In the genomic region with DNA sequence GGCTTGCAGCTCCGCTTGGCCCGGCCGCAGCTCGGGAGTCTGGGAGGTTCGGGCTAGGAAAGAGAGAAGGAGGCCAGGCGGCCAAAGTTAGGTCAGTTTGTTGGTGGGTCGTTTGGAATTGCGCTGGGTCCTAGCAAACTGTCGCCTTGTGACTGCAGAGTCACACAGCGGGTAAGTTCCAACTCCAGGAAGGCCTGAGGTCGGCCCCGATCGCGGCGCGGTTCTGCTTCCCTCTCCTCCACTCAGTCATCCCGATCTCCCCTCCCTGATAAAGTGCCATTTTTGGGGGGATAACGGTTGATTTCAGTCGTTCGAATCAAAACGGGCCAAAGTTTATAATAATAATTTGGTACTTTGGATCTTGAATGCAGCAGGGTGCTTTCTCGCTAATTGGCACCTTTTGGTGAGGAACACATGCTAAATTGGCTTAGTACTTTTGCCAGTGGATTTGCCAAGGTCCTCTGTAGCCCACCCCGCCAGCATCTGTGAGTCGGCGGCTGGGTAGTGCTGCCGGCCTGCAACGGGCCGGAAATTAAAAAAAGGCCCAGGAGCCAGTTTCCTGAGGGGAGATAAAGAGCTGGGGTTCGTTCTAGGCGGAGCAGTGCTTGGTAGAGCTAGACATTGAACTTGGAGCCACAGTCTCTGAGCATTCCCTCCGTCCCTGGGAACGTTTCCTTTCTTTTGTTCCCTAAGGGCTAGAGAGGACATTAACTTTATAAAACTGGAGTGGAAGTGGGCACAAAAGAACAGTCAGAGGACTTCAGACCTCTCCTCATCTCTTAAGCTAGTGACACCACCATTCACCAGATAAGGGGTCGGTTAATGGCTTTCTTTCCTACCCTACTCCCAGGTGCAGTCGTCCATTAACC, we compare ENCODE assay signal across 8 cellular contexts. TPM values are rescaled to one million over a fixed set of nuclear protein-coding genes. Genes with fewer than 3 reads are reported as not detected.
DNase-seq lines count a peak whose midpoint lies in the region; ATAC-seq and TF ChIP-seq lines count a peak whose summit lies in the region.

No MANE protein-coding gene starts in this region.

- DNase-seq in AG20443 (ENCODE audit: low spot score) (peak; percentile 45), ascending aorta (ENCODE audit: low spot score in 2 of 2) (peak in 1 of 2 donors; percentile 64), iPS-NIHi7 (ENCODE audit: extremely low spot score) (peak; percentile 32), HPDE6-E6E7 (ENCODE audit: extremely low spot score) (no peak), Ammon's horn (ENCODE audit: low spot score) (no peak)
- DNase-seq in stimulated activated CD4-positive, alpha-beta T cell treated with anti-CD3 and anti-CD28 coated beads, Interleukin-1b, Interleukin-23, amount 100 ng/mL, for 48 hours = peak; percentile 14

- no peak overlapping the region for H2AFZ ChIP-seq in OCI-LY1 (ENCODE audit: low read length)

- H3K9me3 ChIP-seq in OCI-LY1 (ENCODE audit: low read length) = no peaks in the 10 kb centered on the region
- H3K9me3 ChIP-seq in ascending aorta = no peaks in the 10 kb centered on the region

- H3K27ac ChIP-seq in OCI-LY1 (ENCODE audit: low read depth, low read length, poor library complexity, severe bottlenecking) (peak overlapping the region; percentile 22), ascending aorta (peak overlapping the region; percentile 86 to 91)

- peak overlapping the region; percentile 86 for H3K9ac ChIP-seq in OCI-LY1 (ENCODE audit: low read length)

- H3K27me3 ChIP-seq in OCI-LY1 (ENCODE audit: insufficient read depth, low read length) (no peaks in the 10 kb centered on the region), ascending aorta (no peaks in the 10 kb centered on the region)

- peaks cover 19% of the 10 kb centered on the region for H3K36me3 ChIP-seq in OCI-LY1 (ENCODE audit: insufficient read depth, low read length)
- no peaks in the 10 kb centered on the region for H3K36me3 ChIP-seq in ascending aorta

- 0 out of 2 replicates have a peak, but pooled peaks cover 2% of the 10 kb centered on the region for H4K20me1 ChIP-seq in OCI-LY1 (ENCODE audit: insufficient read depth, low read length)

- ATAC-seq in GM19372 (IDR thresholded peaks at IDR 0.05; ENCODE audit: low read depth, unreplicated experiment) = peak; percentile 21

- peak overlapping the region; percentile 79 for H3K4me2 ChIP-seq in OCI-LY1 (ENCODE audit: low read length)

- peaks cover 58% of the 10 kb centered on the region for H3K79me2 ChIP-seq in OCI-LY1 (ENCODE audit: insufficient read depth, low read length)

- H3F3A ChIP-seq in OCI-LY1 (ENCODE audit: insufficient read depth, low read length) = no peaks in the 10 kb centered on the region

- H3K4me1 ChIP-seq in OCI-LY1 (ENCODE audit: insufficient read depth, low read length, severe bottlenecking) (peaks cover 43% of the 10 kb centered on the region), ascending aorta (peaks cover 4 to 19% of the 10 kb centered on the region in 2 donors)

- H3K4me3 ChIP-seq in OCI-LY1 (ENCODE audit: low read depth, low read length, poor library complexity, severe bottlenecking) (peak overlapping the region; percentile 75), ascending aorta (peak overlapping the region; percentile 79 to 86)

- no peaks in the 10 kb centered on the region for H3K9me2 ChIP-seq in OCI-LY1 (ENCODE audit: low read depth, low read length)

- intact Hi-C loops in ascending aorta (cut with DNase I) = loop anchor here (2.0 kb wide), 1 partner anchor 60 kb away; no protein-coding TSS in a partner anchor

- TF ChIP-seq CTCF in OCI-LY1 (IDR thresholded peaks at IDR 0.05; ENCODE audit: low read length) (no peak), ascending aorta (IDR thresholded peaks at IDR 0.05) (no peak)

RNA-seq across cellular contexts. Expression of a gene that starts 0.9 kb away (rescaled TPM):
- 22.0 TPM for total RNA-seq in ascending aorta

RNA-seq across cellular contexts. Expression of a gene that starts 17.2 kb away (rescaled TPM):
- total RNA-seq in ascending aorta = not detected

Comparison
In these comparisons a context has a peak if more than half of its experiments do, and no peak if none do; other contexts are left out.
1. DNase-seq: peak in AG20443 (single experiment), iPS-NIHi7 (single experiment) and stimulated activated CD4-positive, alpha-beta T cell treated with anti-CD3 and anti-CD28 coated beads, Interleukin-1b, Interleukin-23, amount 100 ng/mL, for 48 hours (single experiment); none in HPDE6-E6E7 (single experiment) and Ammon's horn (single experiment).